ENCODE assay signal across 25 cellular contexts in genomic region chr21:42340187-42340586, GRCh38. TPM values are rescaled to one million over a fixed set of nuclear protein-coding genes. Genes with fewer than 3 reads are reported as not detected.
"Had no signal": no experiment of that assay in that cellular context is flagged by ENCODE, and none has a peak within 500 bp of the region (broad histone marks: within the 10 kb centered on the region; RNA-seq: fewer than 3 reads in every experiment).

No MANE protein-coding gene starts in this region.

- H3K4me1 ChIP-seq: gastrocnemius medialis, prostate gland, right atrium auricular region, uterus had no signal

- H3K9me3 Mint-ChIP-seq: activated CD4-positive, alpha-beta T cell treated with anti-CD3 and anti-CD28 coated beads, Interleukin-2, amount 10 ng/mL, durations not matched to agents 7 days and 5 days; activated naive CD4-positive, alpha-beta T cell treated with anti-CD3 and anti-CD28 coated beads, Interleukin-2, amount 10 ng/mL, durations not matched to agents 7 days and 5 days; activated naive CD8-positive, alpha-beta T cell treated with anti-CD3 and anti-CD28 coated beads, Interleukin-2, amount 50 U/mL, for 24 hours; central memory CD8-positive, alpha-beta T cell; nephron; stimulated activated effector memory CD8-positive, alpha-beta T cell treated with anti-CD3 and anti-CD28 coated beads, Interleukin-12 subunit alpha, Interleukin-12 subunit beta, amount 100 ng/mL, for 72 hours; T-helper 1 cell treated with Interleukin-12 subunit alpha and Interleukin-12 subunit beta and Interleukin-4 antibody, amounts not matched to agents 30 μg/mL and 1 μg/mL, for 36 hours had no signal

- H3K27ac Mint-ChIP-seq: activated CD4-positive, alpha-beta T cell treated with anti-CD3 and anti-CD28 coated beads, Interleukin-2, amount 10 ng/mL, durations not matched to agents 7 days and 5 days; activated naive CD4-positive, alpha-beta T cell treated with anti-CD3 and anti-CD28 coated beads, Interleukin-2, amount 10 ng/mL, durations not matched to agents 7 days and 5 days; activated naive CD8-positive, alpha-beta T cell treated with anti-CD3 and anti-CD28 coated beads, Interleukin-2, amount 50 U/mL, for 24 hours; stimulated activated effector memory CD8-positive, alpha-beta T cell treated with anti-CD3 and anti-CD28 coated beads, Interleukin-12 subunit alpha, Interleukin-12 subunit beta, amount 100 ng/mL, for 72 hours; T-helper 1 cell treated with Interleukin-12 subunit alpha and Interleukin-12 subunit beta and Interleukin-4 antibody, amounts not matched to agents 30 μg/mL and 1 μg/mL, for 36 hours had no signal

- ATAC-seq: activated CD4-positive, CD25-positive, alpha-beta regulatory T cell treated with anti-CD3 and anti-CD28 coated beads, Interleukin-2, amount 50 U/mL, for 24 hours; activated naive CD8-positive, alpha-beta T cell treated with anti-CD3 and anti-CD28 coated beads, Interleukin-2, amount 50 U/mL, for 24 hours; esophagus mucosa; gastrocnemius medialis; left lung had no signal

- H3K27me3 Mint-ChIP-seq: activated naive CD8-positive, alpha-beta T cell treated with anti-CD3 and anti-CD28 coated beads, Interleukin-2, amount 50 U/mL, for 24 hours; brain; central memory CD8-positive, alpha-beta T cell had no signal

- H3K4me3 Mint-ChIP-seq: activated CD4-positive, alpha-beta T cell treated with anti-CD3 and anti-CD28 coated beads, Interleukin-2, amount 10 ng/mL, durations not matched to agents 7 days and 5 days; activated naive CD4-positive, alpha-beta T cell treated with anti-CD3 and anti-CD28 coated beads, Interleukin-2, amount 10 ng/mL, durations not matched to agents 7 days and 5 days; activated naive CD8-positive, alpha-beta T cell treated with anti-CD3 and anti-CD28 coated beads, Interleukin-2, amount 50 U/mL, for 24 hours; brain; central memory CD8-positive, alpha-beta T cell; nephron; T-helper 1 cell treated with Interleukin-12 subunit alpha and Interleukin-12 subunit beta and Interleukin-4 antibody, amounts not matched to agents 30 μg/mL and 1 μg/mL, for 36 hours had no signal

- H3K36me3 Mint-ChIP-seq: activated naive CD4-positive, alpha-beta T cell treated with anti-CD3 and anti-CD28 coated beads, Interleukin-2, amount 10 ng/mL, durations not matched to agents 7 days and 5 days; brain; stimulated activated effector memory CD8-positive, alpha-beta T cell treated with anti-CD3 and anti-CD28 coated beads, Interleukin-12 subunit alpha, Interleukin-12 subunit beta, amount 100 ng/mL, for 72 hours had no signal

- H3K4me3 ChIP-seq: gastrocnemius medialis, left lung, prostate gland, right atrium auricular region, uterus had no signal

- H3K27ac ChIP-seq: gastrocnemius medialis, left lung, prostate gland, right atrium auricular region, uterus had no signal

- H3K9me3 ChIP-seq: gastrocnemius medialis, left lung, prostate gland, right atrium auricular region, uterus had no signal

- H3K36me3 ChIP-seq: gastrocnemius medialis, left lung, prostate gland, right atrium auricular region, uterus had no signal

- DNase-seq: activated CD4-positive, alpha-beta T cell treated with anti-CD3 and anti-CD28 coated beads, Interleukin-2, amount 10 ng/mL, durations not matched to agents 7 days and 5 days; activated effector memory CD4-positive, alpha-beta T cell treated with Interleukin-2 at 50 U/mL for 16 hours; activated naive CD4-positive, alpha-beta T cell treated with anti-CD3 and anti-CD28 coated beads, Interleukin-2, amount 10 ng/mL, durations not matched to agents 7 days and 5 days; activated naive CD8-positive, alpha-beta T cell treated with anti-CD3 and anti-CD28 coated beads, Interleukin-2, amount 50 U/mL, for 24 hours; activated T-cell treated with anti-CD3 and anti-CD28 coated beads, Interleukin-2, amount 50 U/mL, for 1 hour; anterior cingulate cortex; cortex of kidney; gastrocnemius medialis; left lung; midbrain; occipital lobe had no signal

- H3K27me3 ChIP-seq: left lung, right atrium auricular region had no signal

RNA-seq across cellular contexts. Expression of gene TFF2, which starts 10.6 kb away (rescaled TPM):
- total RNA-seq: activated CD4-positive, alpha-beta T cell treated with anti-CD3 and anti-CD28 coated beads, Interleukin-2, amount 10 ng/mL, durations not matched to agents 7 days and 5 days; activated CD8-positive, alpha-beta memory T cell treated with anti-CD3 and anti-CD28 coated beads for 36 hours; esophagus mucosa; gastrocnemius medialis; kidney epithelial cell; left lung; lung microvascular endothelial cell; occipital lobe; prostate gland; right atrium auricular region; skeletal muscle tissue; uterus had no signal

RNA-seq across cellular contexts. Expression of gene TFF3, which starts 25.0 kb away (rescaled TPM):
- total RNA-seq: activated CD4-positive, alpha-beta T cell treated with anti-CD3 and anti-CD28 coated beads, Interleukin-2, amount 10 ng/mL, durations not matched to agents 7 days and 5 days; activated CD8-positive, alpha-beta memory T cell treated with anti-CD3 and anti-CD28 coated beads for 36 hours; occipital lobe had no signal

RNA-seq across cellular contexts. Expression of gene TFF1, which starts 26.1 kb away (rescaled TPM):
- total RNA-seq: activated CD4-positive, alpha-beta T cell treated with anti-CD3 and anti-CD28 coated beads, Interleukin-2, amount 10 ng/mL, durations not matched to agents 7 days and 5 days; activated CD8-positive, alpha-beta memory T cell treated with anti-CD3 and anti-CD28 coated beads for 36 hours; esophagus mucosa; gastrocnemius medialis; kidney epithelial cell; left lung; lung microvascular endothelial cell; occipital lobe; right atrium auricular region; skeletal muscle tissue; uterus had no signal

RNA-seq across cellular contexts. Expression of gene TMPRSS3, which starts 55.7 kb away (rescaled TPM):
- total RNA-seq: gastrocnemius medialis, lung microvascular endothelial cell, occipital lobe, skeletal muscle tissue had no signal
